ENCODE assay signal across 6 cellular contexts in genomic region chr20:3785240-3786125, GRCh38. TPM values are rescaled to one million over a fixed set of nuclear protein-coding genes. Genes with fewer than 3 reads are reported as not detected.
DNase-seq lines count a peak whose midpoint lies in the region; ATAC-seq and TF ChIP-seq lines count a peak whose summit lies in the region.

No MANE protein-coding gene starts in this region.

- no peak overlapping the region for H3K27ac Mint-ChIP-seq in activated naive CD4-positive, alpha-beta T cell treated with anti-CD3 and anti-CD28 coated beads, Interleukin-2, amount 10 ng/mL, durations not matched to agents 7 days and 5 days
- H3K27ac Mint-ChIP-seq in type B pancreatic cell, result peak overlapping the region; percentile 76

- CTCF ChIA-PET in activated naive CD4-positive, alpha-beta T cell treated with anti-CD3 and anti-CD28 coated beads, Interleukin-2, amount 10 ng/mL, durations not matched to agents 7 days and 5 days (lab: Charles Lee), result interaction anchor here (1.0 to 6.9 kb wide), 6 partner anchors 18 to 70 kb away, joined by 4 to 52 read pairs (median 7); partner anchors contain the start of genes ADISSP and AP5S1

- peak overlapping the region; percentile 47 for H3K4me3 Mint-ChIP-seq in activated naive CD4-positive, alpha-beta T cell treated with anti-CD3 and anti-CD28 coated beads, Interleukin-2, amount 10 ng/mL, durations not matched to agents 7 days and 5 days
- H3K4me3 Mint-ChIP-seq in type B pancreatic cell, result no peak overlapping the region

- intact Hi-C loops in Right ventricle myocardium superior (cut with DNase I), result no loop called here

- ATAC-seq in Right ventricle myocardium superior (ENCODE audit: poor library complexity), result peak; percentile 2
- no peak for ATAC-seq in HG03442 (IDR thresholded peaks at IDR 0.05; ENCODE audit: unreplicated experiment)

- TF ChIP-seq CTCF in type B pancreatic cell (conservative IDR thresholded peaks at IDR 0.05), result no peak

- H3K4me1 Mint-ChIP-seq in activated naive CD4-positive, alpha-beta T cell treated with anti-CD3 and anti-CD28 coated beads, Interleukin-2, amount 10 ng/mL, durations not matched to agents 7 days and 5 days, result peaks cover 65% of the 10 kb centered on the region
- H3K4me1 Mint-ChIP-seq in type B pancreatic cell (ENCODE audit: unreplicated experiment), result peaks cover 38% of the 10 kb centered on the region

- H3K36me3 Mint-ChIP-seq in activated naive CD4-positive, alpha-beta T cell treated with anti-CD3 and anti-CD28 coated beads, Interleukin-2, amount 10 ng/mL, durations not matched to agents 7 days and 5 days, result peaks cover 17% of the 10 kb centered on the region
- H3K36me3 Mint-ChIP-seq in type B pancreatic cell, result no peaks in the 10 kb centered on the region

- H3K27me3 Mint-ChIP-seq in activated naive CD4-positive, alpha-beta T cell treated with anti-CD3 and anti-CD28 coated beads, Interleukin-2, amount 10 ng/mL, durations not matched to agents 7 days and 5 days, result peaks cover 19% of the 10 kb centered on the region
- peaks cover 10% of the 10 kb centered on the region for H3K27me3 Mint-ChIP-seq in type B pancreatic cell

- H3K9me3 Mint-ChIP-seq in activated naive CD4-positive, alpha-beta T cell treated with anti-CD3 and anti-CD28 coated beads, Interleukin-2, amount 10 ng/mL, durations not matched to agents 7 days and 5 days, result no peaks in the 10 kb centered on the region
- no peaks in the 10 kb centered on the region for H3K9me3 Mint-ChIP-seq in type B pancreatic cell

- no peak for DNase-seq in activated naive CD4-positive, alpha-beta T cell treated with anti-CD3 and anti-CD28 coated beads, Interleukin-2, amount 10 ng/mL, durations not matched to agents 7 days and 5 days
- no peak for DNase-seq in activated naive CD4-positive, alpha-beta T cell treated with Interleukin-2 at 50 U/mL for 16 hours
- DNase-seq in Right ventricle myocardium superior (no peak), type B pancreatic cell (ENCODE audit: extremely low spot score, unreplicated experiment) (no peak), LoVo (ENCODE audit: low spot score) (no peak)

RNA-seq across cellular contexts. Expression of gene CENPB, which starts 1.1 kb away (rescaled TPM):
- total RNA-seq in Right ventricle myocardium superior (68.3 TPM), type B pancreatic cell (ENCODE audit: low replicate concordance) (63.2 and 68.7 TPM in 2 replicates)

RNA-seq across cellular contexts. Expression of gene SPEF1, which starts 4.2 kb away (rescaled TPM):
- total RNA-seq in Right ventricle myocardium superior, result 0.32 TPM
- total RNA-seq in type B pancreatic cell (ENCODE audit: low replicate concordance), result 0.55 and 3.0 TPM in 2 replicates

RNA-seq across cellular contexts. Expression of gene CDC25B, which starts 10.6 kb away (rescaled TPM):
- 5.7 TPM for total RNA-seq in Right ventricle myocardium superior
- total RNA-seq in type B pancreatic cell (ENCODE audit: low replicate concordance), result 34.8 and 51.1 TPM in 2 replicates

RNA-seq across cellular contexts. Expression of gene ADISSP, which starts 17.9 kb away (rescaled TPM):
- total RNA-seq in Right ventricle myocardium superior (11.3 TPM), type B pancreatic cell (ENCODE audit: low replicate concordance) (21.7 and 49.4 TPM in 2 replicates)

RNA-seq across cellular contexts. Expression of gene AP5S1, which starts 34.9 kb away (rescaled TPM):
- total RNA-seq in Right ventricle myocardium superior (11.0 TPM), type B pancreatic cell (ENCODE audit: low replicate concordance) (10.4 and 11.1 TPM in 2 replicates)
